23 cellular contexts compared by ENCODE assay signal in the genomic region with DNA sequence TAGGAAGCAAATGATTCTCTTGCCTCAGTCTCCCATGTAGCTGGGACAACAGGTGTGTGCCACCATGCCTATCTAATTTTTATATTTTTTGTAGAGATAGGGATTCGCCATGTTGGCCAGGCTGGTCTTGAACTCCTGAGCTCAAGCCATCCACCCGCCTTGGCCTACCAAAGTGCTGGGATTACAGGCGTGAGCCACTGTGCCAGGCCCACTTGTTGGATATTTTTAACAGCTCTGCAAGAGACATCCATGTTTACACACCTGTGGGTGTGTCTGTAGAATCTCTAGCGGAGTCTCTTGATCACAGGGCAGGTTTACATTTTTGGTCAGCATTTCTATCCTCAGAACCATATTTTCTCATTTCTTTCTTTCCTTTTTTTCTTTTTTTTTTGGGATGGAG. TPM values are rescaled to one million over a fixed set of nuclear protein-coding genes. Genes with fewer than 3 reads are reported as not detected.
DNase-seq lines count a peak whose midpoint lies in the region; ATAC-seq lines count a peak whose summit lies in the region.
"Had no signal": no experiment of that assay in that cellular context is flagged by ENCODE, and none has a peak within 500 bp of the region (broad histone marks: within the 10 kb centered on the region; RNA-seq: fewer than 3 reads in every experiment).

No MANE protein-coding gene starts in this region.

- H3K36me3 Mint-ChIP-seq in activated CD4-positive, alpha-beta T cell treated with anti-CD3 and anti-CD28 coated beads, Interleukin-2, amount 10 ng/mL, durations not matched to agents 24 days and 14 days (ENCODE audit: low read depth): no peaks in the 10 kb centered on the region
- H3K36me3 Mint-ChIP-seq: CD14-positive monocyte; CD4-positive, alpha-beta memory T cell; CD4-positive, CD25-positive, alpha-beta regulatory T cell; CD8-positive, alpha-beta memory T cell had no signal

- H3K9me3 Mint-ChIP-seq in activated CD4-positive, alpha-beta T cell treated with anti-CD3 and anti-CD28 coated beads, Interleukin-2, amount 10 ng/mL, durations not matched to agents 24 days and 14 days: no peaks in the 10 kb centered on the region
- H3K9me3 Mint-ChIP-seq: CD4-positive, alpha-beta memory T cell; CD8-positive, alpha-beta memory T cell had no signal

- peak overlapping the region; percentile 34 for H3K27ac Mint-ChIP-seq in activated CD4-positive, alpha-beta T cell treated with anti-CD3 and anti-CD28 coated beads, Interleukin-2, amount 10 ng/mL, durations not matched to agents 24 days and 14 days
- H3K27ac Mint-ChIP-seq: CD14-positive monocyte; CD4-positive, alpha-beta memory T cell; CD4-positive, CD25-positive, alpha-beta regulatory T cell; CD8-positive, alpha-beta memory T cell had no signal

- ATAC-seq in left colon: peak; percentile 51
- no peak for ATAC-seq in GM18873 (IDR thresholded peaks at IDR 0.05; ENCODE audit: low FRiP score, unreplicated experiment)
- no peak for ATAC-seq in GM19397 (IDR thresholded peaks at IDR 0.05; ENCODE audit: unreplicated experiment)
- ATAC-seq: GM12878 had no signal

- H3K4me3 Mint-ChIP-seq in activated CD4-positive, alpha-beta T cell treated with anti-CD3 and anti-CD28 coated beads, Interleukin-2, amount 10 ng/mL, durations not matched to agents 24 days and 14 days: no peak overlapping the region
- H3K4me3 Mint-ChIP-seq: CD14-positive monocyte; CD4-positive, alpha-beta memory T cell; CD4-positive, CD25-positive, alpha-beta regulatory T cell; CD8-positive, alpha-beta memory T cell had no signal

- DNase-seq in activated CD4-positive, alpha-beta T cell treated with anti-CD3 and anti-CD28 coated beads, Interleukin-2, amount 10 ng/mL, durations not matched to agents 24 days and 14 days: no peak
- DNase-seq in activated CD4-positive, alpha-beta T cell treated with anti-CD3 and anti-CD28 coated beads, Interleukin-2, amount 50 U/mL, for 4 hours: no peak
- DNase-seq in ecto neural progenitor cell (ENCODE audit: low spot score) (peak; percentile 8), left colon (no peak)
- DNase-seq: 8988T; ACHN; BE2C; C1 segment of cervical spinal cord; CD4-positive, alpha-beta memory T cell; CD4-positive, CD25-positive, alpha-beta regulatory T cell; CD8-positive, alpha-beta memory T cell; COR-L47; DMS 273 treated with DMSO at 0.1 percent for 48 hours; DMS153; DMS53; DMS79; DND-41; EL; GDM1 had no signal

- H3K4me1 Mint-ChIP-seq in activated CD4-positive, alpha-beta T cell treated with anti-CD3 and anti-CD28 coated beads, Interleukin-2, amount 10 ng/mL, durations not matched to agents 24 days and 14 days: no peaks in the 10 kb centered on the region
- H3K4me1 Mint-ChIP-seq: CD4-positive, alpha-beta memory T cell; CD8-positive, alpha-beta memory T cell had no signal

- intact Hi-C loops in activated CD4-positive, alpha-beta T cell treated with anti-CD3 and anti-CD28 coated beads, Interleukin-2, amount 10 ng/mL, durations not matched to agents 24 days and 14 days (cut with micrococcal nuclease): loop anchor here (5.0 kb wide), 2 partner anchors 1303 to 1953 kb away; no protein-coding TSS in a partner anchor
- intact Hi-C loops in left colon (cut with DNase I, micrococcal nuclease): loop anchor here in 1 of 2 donors (5.0 kb wide), 1 partner anchor 138 kb away; no protein-coding TSS in a partner anchor

- H3K27me3 Mint-ChIP-seq in activated CD4-positive, alpha-beta T cell treated with anti-CD3 and anti-CD28 coated beads, Interleukin-2, amount 10 ng/mL, durations not matched to agents 24 days and 14 days: no peaks in the 10 kb centered on the region
- H3K27me3 Mint-ChIP-seq: CD4-positive, alpha-beta memory T cell had no signal

RNA-seq across cellular contexts. Expression of a gene that starts 53.1 kb away (rescaled TPM):
- 12.6 and 12.8 TPM in 2 replicates for total RNA-seq in activated CD4-positive, alpha-beta T cell treated with anti-CD3 and anti-CD28 coated beads, Interleukin-2, amount 10 ng/mL, durations not matched to agents 24 days and 14 days
- total RNA-seq in left colon: 10 to 100 TPM; 16.4 to 17.9 TPM
